Comparison of ENCODE assay signal across 8 cellular contexts in the genomic region with DNA sequence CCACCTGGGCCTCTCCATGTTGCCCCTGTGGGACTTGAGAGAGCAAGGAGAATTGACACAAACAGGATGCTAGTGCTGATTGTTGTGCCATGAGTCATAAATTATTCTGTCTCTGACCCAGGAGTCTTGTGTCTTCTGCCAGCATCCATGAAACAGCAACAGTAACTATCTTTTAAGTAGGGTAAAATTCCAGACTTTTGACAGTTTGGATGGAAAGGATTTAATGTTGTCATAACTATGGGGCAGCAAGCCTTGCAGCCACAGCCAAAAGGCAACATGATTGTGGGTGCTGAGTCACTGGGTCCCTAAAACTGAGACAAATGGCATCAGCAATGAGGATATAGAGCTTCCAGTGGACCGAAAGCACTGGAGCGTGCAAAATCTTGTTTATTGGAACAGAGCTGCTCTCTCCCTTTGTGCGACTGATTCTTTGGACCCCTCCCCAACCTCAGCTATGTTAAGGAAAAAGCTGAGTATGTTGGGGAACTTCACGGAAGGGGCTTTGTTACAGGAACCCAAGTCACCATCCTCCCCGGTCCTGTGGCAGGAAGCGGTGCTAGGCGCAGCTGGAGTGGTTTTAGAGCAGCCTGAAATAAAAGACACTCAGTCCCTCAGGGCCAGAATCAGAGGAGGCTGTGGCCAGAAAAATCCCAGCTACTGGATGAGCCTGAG. TPM values are rescaled to one million over a fixed set of nuclear protein-coding genes. Genes with fewer than 3 reads are reported as not detected.
DNase-seq lines count a peak whose midpoint lies in the region.

No MANE protein-coding gene starts in this region.

- CTCF ChIA-PET in activated naive CD4-positive, alpha-beta T cell treated with anti-CD3 and anti-CD28 coated beads, Interleukin-2, amount 10 ng/mL, durations not matched to agents 7 days and 5 days (lab: Charles Lee): interaction anchor here (1.2 kb wide), 1 partner anchor 8 kb away, joined by 3 read pairs; no protein-coding TSS in a partner anchor

- peaks cover 22% of the 10 kb centered on the region for H3K36me3 Mint-ChIP-seq in activated naive CD4-positive, alpha-beta T cell treated with anti-CD3 and anti-CD28 coated beads, Interleukin-2, amount 10 ng/mL, durations not matched to agents 7 days and 5 days

- peak overlapping the region; percentile 41 for H3K4me3 Mint-ChIP-seq in activated naive CD4-positive, alpha-beta T cell treated with anti-CD3 and anti-CD28 coated beads, Interleukin-2, amount 10 ng/mL, durations not matched to agents 7 days and 5 days

- DNase-seq in DMS153 (lab: John Stamatoyannopoulos, UW) (peak; percentile 11), HS-27A (ENCODE audit: low read depth) (peak; percentile 43), mesenteric fat pad (ENCODE audit: low spot score) (peak; percentile 39), H7 (no peak), Ammon's horn (ENCODE audit: low spot score) (no peak), DMS 273 treated with DMSO at 0.1 percent for 48 hours (lab: John Stamatoyannopoulos, UW) (no peak), pons (ENCODE audit: low spot score) (no peak)
- peak; percentile 54 for DNase-seq in activated naive CD4-positive, alpha-beta T cell treated with anti-CD3 and anti-CD28 coated beads, Interleukin-2, amount 10 ng/mL, durations not matched to agents 7 days and 5 days

- H3K27me3 Mint-ChIP-seq in activated naive CD4-positive, alpha-beta T cell treated with anti-CD3 and anti-CD28 coated beads, Interleukin-2, amount 10 ng/mL, durations not matched to agents 7 days and 5 days: no peaks in the 10 kb centered on the region

- H3K36me3 ChIP-seq in H7 (replicated peaks; ENCODE audit: control insufficient read depth, insufficient read depth, low read length): no peaks in the 10 kb centered on the region

- no peak overlapping the region for H3K4me3 ChIP-seq in H7 (ENCODE audit: insufficient read depth, low read depth, low read length)

- H3K27ac Mint-ChIP-seq in activated naive CD4-positive, alpha-beta T cell treated with anti-CD3 and anti-CD28 coated beads, Interleukin-2, amount 10 ng/mL, durations not matched to agents 7 days and 5 days: peak overlapping the region; percentile 93

- H3K4me1 Mint-ChIP-seq in activated naive CD4-positive, alpha-beta T cell treated with anti-CD3 and anti-CD28 coated beads, Interleukin-2, amount 10 ng/mL, durations not matched to agents 7 days and 5 days: peaks cover 52% of the 10 kb centered on the region

- H3K27me3 ChIP-seq in H7 (ENCODE audit: control insufficient read depth, insufficient read depth, low read length): peaks cover 14% of the 10 kb centered on the region

- H3K9me3 Mint-ChIP-seq in activated naive CD4-positive, alpha-beta T cell treated with anti-CD3 and anti-CD28 coated beads, Interleukin-2, amount 10 ng/mL, durations not matched to agents 7 days and 5 days: no peaks in the 10 kb centered on the region

RNA-seq across cellular contexts. Expression of a gene that starts 9.6 kb away (rescaled TPM):
- total RNA-seq in mesenteric fat pad: 3.1 TPM
- total RNA-seq in H7 (2014; rRNA removed; shearing (Covaris generic)): 8.8 and 9.0 TPM in 2 replicates

RNA-seq across cellular contexts. Expression of a gene that starts 10.2 kb away (rescaled TPM):
- 87.2 TPM for total RNA-seq in mesenteric fat pad
- 60.5 and 73.5 TPM in 2 replicates for total RNA-seq in H7 (2014; rRNA removed; shearing (Covaris generic))

RNA-seq across cellular contexts. Expression of a gene that starts 20.0 kb away (rescaled TPM):
- 0.77 TPM for total RNA-seq in mesenteric fat pad
- 37.2 and 46.4 TPM in 2 replicates for total RNA-seq in H7 (2014; rRNA removed; shearing (Covaris generic))

RNA-seq across cellular contexts. Expression of a gene that starts 49.5 kb away (rescaled TPM):
- total RNA-seq in mesenteric fat pad: 71.0 TPM
- 108 and 111 TPM in 2 replicates for total RNA-seq in H7 (2014; rRNA removed; shearing (Covaris generic))

RNA-seq across cellular contexts. Expression of a gene that starts 49.7 kb away (rescaled TPM):
- 58.7 TPM for total RNA-seq in mesenteric fat pad
- 13.4 and 13.8 TPM in 2 replicates for total RNA-seq in H7 (2014; rRNA removed; shearing (Covaris generic))

Comparison
In these comparisons a context has a peak if more than half of its experiments do, and no peak if none do; other contexts are left out.
1. DNase-seq: peak in DMS153 (single experiment), HS-27A (single experiment), activated naive CD4-positive, alpha-beta T cell treated with anti-CD3 and anti-CD28 coated beads, Interleukin-2, amount 10 ng/mL, durations not matched to agents 7 days and 5 days (single experiment) and mesenteric fat pad (single experiment); none in H7 (single experiment), Ammon's horn (single experiment), DMS 273 treated with DMSO at 0.1 percent for 48 hours (single experiment) and pons (single experiment).
2. RNA of a gene that starts 20.0 kb away (total RNA-seq): 37.2 to 46.4 TPM in H7; 0.77 TPM in mesenteric fat pad (single experiment); every median in the first group is over 10 times any median in the second.